In the genomic region with DNA sequence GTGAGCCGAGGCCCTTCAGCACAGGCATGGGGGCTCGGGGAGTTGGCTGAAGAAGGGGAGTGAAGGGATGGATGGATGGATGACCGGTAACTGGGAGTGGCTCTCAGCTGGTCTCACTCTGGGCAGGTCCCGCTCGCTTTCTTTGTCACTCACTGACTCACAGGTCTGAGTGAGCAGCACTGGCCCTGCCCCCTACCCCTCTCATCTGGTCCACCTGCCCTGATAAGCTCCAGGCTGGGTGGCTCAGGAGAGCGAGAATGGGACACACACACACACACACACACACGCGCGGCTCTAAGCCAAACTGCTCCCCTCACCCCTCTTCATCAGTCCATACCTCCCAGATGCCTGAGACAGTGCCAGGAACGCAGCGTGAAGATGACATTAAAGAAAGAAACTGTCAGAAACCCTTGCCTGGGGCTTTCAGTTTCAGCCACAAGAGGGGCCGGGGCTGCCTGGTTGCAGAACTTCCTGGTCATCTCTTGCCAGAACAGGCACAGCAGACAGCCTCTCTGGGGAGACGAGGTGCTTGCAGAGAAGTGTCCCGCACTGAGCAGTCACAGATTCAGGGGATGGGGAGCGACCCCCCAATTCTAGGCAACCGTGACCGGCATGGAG, we compare ENCODE assay signal across 10 cellular contexts. TPM values are rescaled to one million over a fixed set of nuclear protein-coding genes. Genes with fewer than 3 reads are reported as not detected.
DNase-seq lines count a peak whose midpoint lies in the region; ATAC-seq and TF ChIP-seq lines count a peak whose summit lies in the region.
"Had no signal": no experiment of that assay in that cellular context is flagged by ENCODE, and none has a peak within 500 bp of the region (broad histone marks: within the 10 kb centered on the region; RNA-seq: fewer than 3 reads in every experiment).

No MANE protein-coding gene starts in this region.

- H3K4me1 ChIP-seq in testis = peaks cover 7% of the 10 kb centered on the region

- H3K36me3 ChIP-seq in testis (ENCODE audit: low read depth, missing control alignments) = no peaks in the 10 kb centered on the region

- TF ChIP-seq CTCF in GM10266 (IDR thresholded peaks at IDR 0.05; ENCODE audit: control insufficient read depth, insufficient read depth, low read depth, missing control alignments) (no peak), foreskin fibroblast (IDR thresholded peaks at IDR 0.05; ENCODE audit: low read depth, low read length) (peak; percentile 1), testis (IDR thresholded peaks at IDR 0.05) (no peak)

- WGBS in testis, 2 donors = 81 to 86% methylated on average over 13 to 17 of the region's 17 CpGs

- no peak overlapping the region for H3K27ac ChIP-seq in testis
- H3K27ac ChIP-seq: HL-60 had no signal

- no peak overlapping the region for H3K4me3 ChIP-seq in foreskin fibroblast (ENCODE audit: low read depth in 1 of 2, low read length in 2 of 2)
- no peak overlapping the region for H3K4me3 ChIP-seq in testis

- no peaks in the 10 kb centered on the region for H3K27me3 ChIP-seq in testis

- peak; percentile 75 for DNase-seq in GM10266 (ENCODE audit: extremely low spot score)
- peak; percentile 83 for DNase-seq in MV-4-11 (lab: John Stamatoyannopoulos, UW)
- DNase-seq in foreskin fibroblast = no peak
- DNase-seq in testis = no peak
- DNase-seq in left cardiac atrium = no peak
- DNase-seq in NCI-H1417 (lab: John Stamatoyannopoulos, UW) = no peak

- ATAC-seq in GM21447 (IDR thresholded peaks at IDR 0.05; ENCODE audit: unreplicated experiment) (peak; percentile 69), left cardiac atrium (no peak), GM18519 (IDR thresholded peaks at IDR 0.05; ENCODE audit: low FRiP score, unreplicated experiment) (no peak)
- ATAC-seq: naive thymus-derived CD4-positive, alpha-beta T cell had no signal

- H3K9me3 ChIP-seq in testis = no peaks in the 10 kb centered on the region

- intact Hi-C loops in testis (cut with DNase I; ENCODE audit: low total_unique reads) = no loop called here
- intact Hi-C loops in left cardiac atrium (cut with DNase I) = no loop called here

- TF ChIP-seq POLR2A in testis (IDR thresholded peaks at IDR 0.05) = no peak

RNA-seq across cellular contexts. Expression of a gene that starts 16.5 kb away (rescaled TPM):
- total RNA-seq in testis = 1 to 10 TPM; 3.0 to 3.9 TPM
- polyA plus RNA-seq in testis (ENCODE audit: insufficient read depth, low read depth, low replicate concordance) = 3.1 TPM
- 1 to 10 TPM; 1.4 to 4.2 TPM for total RNA-seq in left cardiac atrium
- total RNA-seq: naive thymus-derived CD4-positive, alpha-beta T cell had no signal
- polyA plus RNA-seq: naive thymus-derived CD4-positive, alpha-beta T cell had no signal

Comparison
In these comparisons a context has a peak if more than half of its experiments do, and no peak if none do; other contexts are left out.
1. DNase-seq: peak in GM10266 (single experiment) and MV-4-11 (single experiment); none in foreskin fibroblast (0 of 2), testis (single experiment), left cardiac atrium (single experiment) and NCI-H1417 (0 of 3).